ENCODE assay signal across 21 cellular contexts in genomic region chr17:6109541-6109940, GRCh38. TPM values are rescaled to one million over a fixed set of nuclear protein-coding genes. Genes with fewer than 3 reads are reported as not detected.
"Had no signal": no experiment of that assay in that cellular context is flagged by ENCODE, and none has a peak within 500 bp of the region (broad histone marks: within the 10 kb centered on the region; RNA-seq: fewer than 3 reads in every experiment).

No MANE protein-coding gene starts in this region.

- DNase-seq: KBM-7, MV-4-11, NCI-H1048, NCI-H1105 treated with DMSO at 0.1 percent for 48 hours, NCI-H1417 treated with DMSO at 0.1 percent for 48 hours, NCI-H146, NCI-H1694 treated with DMSO at 0.1 percent for 48 hours, NCI-H1930, NCI-H2081, NCI-H2107, NCI-H2227 treated with DMSO at 0.1 percent for 48 hours, NCI-H524, NCI-H526 treated with DMSO at 0.1 percent for 48 hours, NCI-H774, SHP77, SK-N-SH, SW 1271 had no signal

- H3K9me3 ChIP-seq: SK-N-SH had no signal

- ATAC-seq: Panc1 had no signal

- H3K9ac ChIP-seq: SK-N-SH had no signal

- H3K27ac ChIP-seq: RWPE1 had no signal

RNA-seq across cellular contexts. Expression of gene WSCD1, which starts 39.4 kb away (rescaled TPM):
- total RNA-seq: HT-29, MCF 10A had no signal
